ENCODE assay signal across 22 cellular contexts in genomic region chr11:108587109-108587508, GRCh38. TPM values are rescaled to one million over a fixed set of nuclear protein-coding genes. Genes with fewer than 3 reads are reported as not detected.
DNase-seq lines count a peak whose midpoint lies in the region; ATAC-seq and TF ChIP-seq lines count a peak whose summit lies in the region.
"Had no signal": no experiment of that assay in that cellular context is flagged by ENCODE, and none has a peak within 500 bp of the region (broad histone marks: within the 10 kb centered on the region; RNA-seq: fewer than 3 reads in every experiment).

No MANE protein-coding gene starts in this region.

- no peaks in the 10 kb centered on the region for H4K20me1 ChIP-seq in OCI-LY3 (ENCODE audit: insufficient read depth, low read length)

- H3K9ac ChIP-seq in OCI-LY3 (ENCODE audit: low read length) = no peak overlapping the region
- no peak overlapping the region for H3K9ac ChIP-seq in neuronal stem cell (ENCODE audit: low read depth, low read length, poor library complexity)
- H3K9ac ChIP-seq: SK-N-SH had no signal

- ATAC-seq in GM21515 (IDR thresholded peaks at IDR 0.05; ENCODE audit: unreplicated experiment) (peak; percentile 58), HG02885 (IDR thresholded peaks at IDR 0.05; ENCODE audit: poor library complexity, unreplicated experiment) (peak; percentile 59)
- ATAC-seq: activated CD4-positive, alpha-beta T cell treated with anti-CD3 and anti-CD28 coated beads for 36 hours; gastroesophageal sphincter; left cardiac atrium had no signal

- H2BK5ac ChIP-seq in neuronal stem cell (ENCODE audit: low read length) = no peak overlapping the region

- intact Hi-C loops in posterior cingulate gyrus (cut with DNase I) = no loop called here

- H3K4me1 ChIP-seq in OCI-LY3 (ENCODE audit: low read length) (peaks cover 6% of the 10 kb centered on the region), Peyer's patch (peaks cover 0 to 4% (median 0%) of the 10 kb centered on the region in 4 donors), neuronal stem cell (ENCODE audit: control insufficient read depth in 2 of 2, insufficient read depth in 1 of 2, low read depth in 1 of 2, low read length in 2 of 2) (no peaks in the 10 kb centered on the region)
- H3K4me1 ChIP-seq: gastroesophageal sphincter had no signal

- TF ChIP-seq POLR2A in Peyer's patch (IDR thresholded peaks at IDR 0.05) = no peak

- no peak overlapping the region for H4K91ac ChIP-seq in neuronal stem cell (ENCODE audit: low read depth, low read length, poor library complexity)

- H3K36me3 ChIP-seq in OCI-LY3 (replicated peaks; ENCODE audit: low read depth, low read length) = no peaks in the 10 kb centered on the region
- no peaks in the 10 kb centered on the region for H3K36me3 ChIP-seq in Peyer's patch
- H3K36me3 ChIP-seq in neuronal stem cell (replicated peaks in 1 of 2; ENCODE audit: control insufficient read depth in 2 of 2, insufficient read depth in 2 of 2, low read length in 2 of 2) = no peaks in the 10 kb centered on the region
- H3K36me3 ChIP-seq: gastroesophageal sphincter, suprapubic skin had no signal

- H3K23ac ChIP-seq in neuronal stem cell (ENCODE audit: low read depth, low read length, poor library complexity) = no peak overlapping the region

- H3K27me3 ChIP-seq in OCI-LY3 (ENCODE audit: low read depth, low read length) (no peaks in the 10 kb centered on the region), Peyer's patch (no peaks in the 10 kb centered on the region), neuronal stem cell (ENCODE audit: control insufficient read depth in 3 of 3, insufficient read depth in 3 of 3, low read depth in 1 of 3, low read length in 3 of 3) (peaks cover 0 to 33% (median 4%) of the 10 kb centered on the region in 3 experiments)
- H3K27me3 ChIP-seq: gastroesophageal sphincter, suprapubic skin had no signal

- H2BK12ac ChIP-seq in neuronal stem cell (ENCODE audit: low read length) = no peak overlapping the region

- TF ChIP-seq CTCF in 22Rv1 (IDR thresholded peaks at IDR 0.05) = no peak
- no peak for TF ChIP-seq CTCF in OCI-LY3 (IDR thresholded peaks at IDR 0.05; ENCODE audit: low read depth, low read length)
- no peak for TF ChIP-seq CTCF in Peyer's patch (IDR thresholded peaks at IDR 0.05)

- WGBS in neuronal stem cell (ENCODE audit: extremely low coverage in 2 of 2, insufficient read length in 2 of 2, insufficient replicate concordance in 1 of 2), 2 donors = no CpG with 5 or more reads among the region's 4 CpGs

- no peak overlapping the region for H3K18ac ChIP-seq in neuronal stem cell (ENCODE audit: low read length)

- no peak overlapping the region for H2AFZ ChIP-seq in OCI-LY3 (ENCODE audit: low read depth, low read length)
- no peak overlapping the region for H2AFZ ChIP-seq in neuronal stem cell (ENCODE audit: low read length)

- H3K4me2 ChIP-seq in OCI-LY3 (ENCODE audit: low read length) (peak overlapping the region; percentile 26; the same call in 1 of the 2 replicates), neuronal stem cell (ENCODE audit: insufficient read depth, low read length, poor library complexity, severe bottlenecking) (no peak overlapping the region)
- H3K4me2 ChIP-seq: SK-N-SH had no signal

- H3K27ac ChIP-seq in 22Rv1 = peak overlapping the region; percentile 44
- no peak overlapping the region for H3K27ac ChIP-seq in OCI-LY3 (ENCODE audit: low read length)
- peak overlapping the region in 1 of 4 donors; percentile 32 for H3K27ac ChIP-seq in Peyer's patch
- H3K27ac ChIP-seq in neuronal stem cell (replicated peaks; ENCODE audit: low read length) = no peak overlapping the region
- H3K27ac ChIP-seq: gastroesophageal sphincter, suprapubic skin had no signal

- no peak overlapping the region for H3K4me3 ChIP-seq in OCI-LY3 (ENCODE audit: low read length)
- H3K4me3 ChIP-seq in Peyer's patch = no peak overlapping the region
- no peak overlapping the region for H3K4me3 ChIP-seq in neuronal stem cell (ENCODE audit: low read length in 2 of 2)
- H3K4me3 ChIP-seq: gastroesophageal sphincter, suprapubic skin had no signal

- no peak overlapping the region for H3K14ac ChIP-seq in neuronal stem cell (ENCODE audit: low read length)

- DNase-seq in NCI-H510A treated with DMSO at 0.1 percent for 48 hours (lab: John Stamatoyannopoulos, UW) = no peak
- DNase-seq in Peyer's patch = no peak
- no peak for DNase-seq in posterior cingulate gyrus
- no peak for DNase-seq in neuronal stem cell (ENCODE audit: low spot score)
- DNase-seq: activated CD4-positive, alpha-beta T cell treated with anti-CD3 and anti-CD28 coated beads for 36 hours; activated CD8-positive, alpha-beta memory T cell treated with anti-CD3 and anti-CD28 coated beads for 24 hours; activated gamma-delta T cell treated with Interleukin-2 at 50 U/mL for 16 hours; activated T-cell treated with anti-CD3 and anti-CD28 coated beads, Interleukin-2, amount 50 U/mL, for 1 hour; CD4-positive, alpha-beta T cell; hippocampal formation; left cardiac atrium; NCI-H146; NCI-H2107; SK-N-SH; stimulated activated CD4-positive, alpha-beta T cell treated with anti-CD3 and anti-CD28 coated beads, Interleukin-15, amount 100 ng/mL, for 24 hours; stimulated activated naive CD4-positive, alpha-beta T cell had no signal

- no peak overlapping the region for H2AK5ac ChIP-seq in neuronal stem cell (ENCODE audit: low read depth, low read length)

- H3K4ac ChIP-seq in neuronal stem cell (ENCODE audit: low read length) = no peak overlapping the region

- H3K79me2 ChIP-seq in OCI-LY3 (ENCODE audit: low read length) = no peaks in the 10 kb centered on the region

- no peak overlapping the region for H4K8ac ChIP-seq in neuronal stem cell (ENCODE audit: low read depth, low read length)

- no peak overlapping the region for H2BK15ac ChIP-seq in neuronal stem cell (ENCODE audit: low read length)

- H3K9me3 ChIP-seq in OCI-LY3 (ENCODE audit: insufficient read depth, low read length) = no peaks in the 10 kb centered on the region
- H3K9me3 ChIP-seq in Peyer's patch = no peaks in the 10 kb centered on the region
- no peaks in the 10 kb centered on the region for H3K9me3 ChIP-seq in neuronal stem cell (replicated peaks in 1 of 2; ENCODE audit: control insufficient read depth in 2 of 2, insufficient read depth in 1 of 2, low read depth in 1 of 2, low read length in 2 of 2)
- H3K9me3 ChIP-seq: gastroesophageal sphincter, SK-N-SH, suprapubic skin had no signal

- no peak overlapping the region for H2BK120ac ChIP-seq in neuronal stem cell (ENCODE audit: low read depth, low read length)

- no peaks in the 10 kb centered on the region for H3K79me1 ChIP-seq in neuronal stem cell (ENCODE audit: low read depth, low read length)

RNA-seq across cellular contexts. Expression of gene EXPH5, which starts 6.5 kb away (rescaled TPM):
- total RNA-seq in Peyer's patch = 1 to 10 TPM; 3.3 to 8.1 (median 6.9) TPM
- 0.24 TPM for polyA plus RNA-seq in neuronal stem cell (2013, experiment 1 of 2)
- polyA plus RNA-seq in neuronal stem cell (2013, experiment 2 of 2) = 0.21 TPM
